8 cellular contexts compared by ENCODE assay signal in the genomic region with DNA sequence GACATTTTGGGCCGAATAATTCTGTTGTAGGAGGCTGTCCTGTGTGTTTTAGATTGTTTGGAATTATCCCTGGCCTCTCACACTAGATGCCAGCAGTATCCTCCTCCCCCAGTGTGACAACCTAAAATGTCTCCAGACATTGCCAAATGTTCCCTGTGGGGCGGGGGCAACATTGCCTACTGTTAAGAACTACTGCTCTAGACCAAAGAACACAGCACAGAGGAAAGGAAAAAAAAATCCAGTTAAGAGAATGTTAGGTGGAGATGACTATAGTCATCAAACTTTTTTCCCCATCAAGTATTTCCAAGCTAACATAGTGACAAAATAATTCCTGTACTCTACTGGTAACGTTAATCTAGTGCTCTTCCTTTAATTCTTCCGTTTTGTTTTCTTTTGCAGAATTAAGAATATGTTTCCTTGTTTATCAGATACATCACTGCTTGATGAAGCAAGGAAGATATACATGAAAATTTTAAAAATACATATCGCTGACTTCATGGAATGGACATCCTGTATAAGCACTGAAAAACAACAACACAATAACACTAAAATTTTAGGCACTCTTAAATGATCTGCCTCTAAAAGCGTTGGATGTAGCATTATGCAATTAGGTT. TPM values are rescaled to one million over a fixed set of nuclear protein-coding genes. Genes with fewer than 3 reads are reported as not detected.
DNase-seq lines count a peak whose midpoint lies in the region; ATAC-seq, FAIRE-seq and TF ChIP-seq lines count a peak whose summit lies in the region.

No MANE protein-coding gene starts in this region.

- peaks cover 25% of the 10 kb centered on the region for H3K4me1 Mint-ChIP-seq in activated CD4-positive, alpha-beta memory T cell treated with anti-CD3 and anti-CD28 coated beads for 36 hours (ENCODE audit: low read depth)

- no peak for ATAC-seq in left lung
- no peak for ATAC-seq in GM21576 (IDR thresholded peaks at IDR 0.05; ENCODE audit: unreplicated experiment)
- ATAC-seq in GM19467 (IDR thresholded peaks at IDR 0.05; ENCODE audit: unreplicated experiment), result no peak

- no peaks in the 10 kb centered on the region for H3K9me3 Mint-ChIP-seq in activated CD4-positive, alpha-beta memory T cell treated with anti-CD3 and anti-CD28 coated beads for 36 hours

- peak overlapping the region; percentile 2 to 90 for H3K4me3 ChIP-seq in left lung

- H3K27me3 ChIP-seq in left lung, result no peaks in the 10 kb centered on the region

- peaks cover 2% of the 10 kb centered on the region for H3K27me3 Mint-ChIP-seq in activated CD4-positive, alpha-beta memory T cell treated with anti-CD3 and anti-CD28 coated beads for 36 hours

- CTCF ChIA-PET in activated CD4-positive, alpha-beta memory T cell treated with anti-CD3 and anti-CD28 coated beads for 36 hours (lab: Charles Lee), result interaction anchor here (0.6 to 3.2 kb wide), 2 partner anchors 16 kb away, joined by 3 to 20 read pairs; no protein-coding TSS in a partner anchor

- FAIRE-seq in GM12891 (lab: Jason Lieb, UNC), result peak; percentile 16

- POLR2A ChIA-PET in activated CD4-positive, alpha-beta memory T cell treated with anti-CD3 and anti-CD28 coated beads for 36 hours (lab: Charles Lee), result interaction anchor here (0.6 to 2.9 kb wide), 8 partner anchors 16 to 364 kb away, joined by 3 to 19 read pairs (median 4); partner anchors contain the start of gene BORCS5

- DNase-seq in A172 (ENCODE audit: low spot score), result peak; percentile 29
- DNase-seq in GM12891 (ENCODE audit: insufficient read length, low spot score), result no peak
- DNase-seq in activated CD4-positive, alpha-beta memory T cell treated with anti-CD3 and anti-CD28 coated beads for 36 hours, result no peak
- no peak for DNase-seq in left lung
- DNase-seq in NCI-H2081 (lab: John Stamatoyannopoulos, UW), result no peak
- no peak for DNase-seq in posterior vena cava (ENCODE audit: low spot score)

- intact Hi-C loops in activated CD4-positive, alpha-beta memory T cell treated with anti-CD3 and anti-CD28 coated beads for 36 hours (cut with micrococcal nuclease), result loop anchor here (5.0 to 10.0 kb wide), 2 partner anchors 174 to 1677 kb away; partner anchors contain the start of gene GPRC5A
- intact Hi-C loops in left lung (cut with DNase I), result no loop called here
- intact Hi-C loops in posterior vena cava (cut with DNase I), result no loop called here

- peaks cover 15 to 55% of the 10 kb centered on the region in 2 donors for H3K4me1 ChIP-seq in left lung

- H3K4me3 Mint-ChIP-seq in activated CD4-positive, alpha-beta memory T cell treated with anti-CD3 and anti-CD28 coated beads for 36 hours, result peak overlapping the region; percentile 98

- peaks cover 0 to 24% of the 10 kb centered on the region in 2 donors for H3K36me3 ChIP-seq in left lung

- H3K27ac Mint-ChIP-seq in activated CD4-positive, alpha-beta memory T cell treated with anti-CD3 and anti-CD28 coated beads for 36 hours, result peak overlapping the region; percentile 98

- no peaks in the 10 kb centered on the region for H3K9me3 ChIP-seq in left lung

- no peak for TF ChIP-seq POLR2A in GM12891 (IDR thresholded peaks at IDR 0.05; ENCODE audit: low read depth, low read length)

- no peak for TF ChIP-seq CTCF in left lung (IDR thresholded peaks at IDR 0.05)

- peaks cover 70% of the 10 kb centered on the region for H3K36me3 Mint-ChIP-seq in activated CD4-positive, alpha-beta memory T cell treated with anti-CD3 and anti-CD28 coated beads for 36 hours

- peak overlapping the region; percentile 99 to 100 for H3K27ac ChIP-seq in left lung

TF ChIP-seq in GM12891, 5 proteins besides CTCF, POLR2A, EP300 and RAD21:
- TF ChIP-seq POLR2AphosphoS5 (IDR thresholded peaks at IDR 0.05; ENCODE audit: low read depth, low read length), result 0 out of 2 replicates have a peak, but pooled peaks have one; percentile 38
- TF ChIP-seq POU2F2 (IDR thresholded peaks at IDR 0.05; ENCODE audit: low read depth, low read length), result no peak
- TF ChIP-seq TAF1 (IDR thresholded peaks at IDR 0.05; ENCODE audit: low read depth, low read length), result no peak

RNA-seq across cellular contexts. Expression of gene CDKN1B, which starts 3.6 kb away (rescaled TPM):
- total RNA-seq in A172 (2014; rRNA removed; shearing (Covaris generic)), result 18.1 and 20.0 TPM in 2 replicates
- polyA plus RNA-seq in GM12891 (2012; ENCODE audit: low read depth, missing spikeins), result 11.8 TPM
- total RNA-seq in activated CD4-positive, alpha-beta memory T cell treated with anti-CD3 and anti-CD28 coated beads for 36 hours, result 10 to 100 TPM; 52.4 to 52.8 TPM
- total RNA-seq in left lung, result 10 to 100 TPM; 36.8 to 43.1 TPM
- 10 to 100 TPM; 27.5 to 33.1 TPM for total RNA-seq in posterior vena cava

RNA-seq across cellular contexts. Expression of gene GPR19, which starts 24.8 kb away (rescaled TPM):
- total RNA-seq in A172 (2014; rRNA removed; shearing (Covaris generic)), result 0.57 and 0.84 TPM in 2 replicates
- 1.4 TPM for polyA plus RNA-seq in GM12891 (2012; ENCODE audit: low read depth, missing spikeins)
- 10 to 100 TPM; 23.1 to 24.5 TPM for total RNA-seq in activated CD4-positive, alpha-beta memory T cell treated with anti-CD3 and anti-CD28 coated beads for 36 hours
- total RNA-seq in left lung (under 1 TPM; 0.24 to 0.70 TPM), posterior vena cava (not detected)

Comparison
In these comparisons a context has a peak if more than half of its experiments do, and no peak if none do; other contexts are left out.
1. RNA of gene GPR19, which starts 24.8 kb away (total RNA-seq): 23.1 to 24.5 TPM in activated CD4-positive, alpha-beta memory T cell treated with anti-CD3 and anti-CD28 coated beads for 36 hours; 0.57 to 0.84 TPM in A172, 0.24 to 0.70 TPM in left lung and not detected in posterior vena cava; every median in the first group is over 10 times any median in the second.